21 cellular contexts compared by ENCODE assay signal in genomic region chr14:76690502-76691105, GRCh38.
DNase-seq lines count a peak whose midpoint lies in the region; FAIRE-seq and TF ChIP-seq lines count a peak whose summit lies in the region.
"Had no signal": no experiment of that assay in that cellular context is flagged by ENCODE, and none has a peak within 500 bp of the region (broad histone marks: within the 10 kb centered on the region; RNA-seq: fewer than 3 reads in every experiment).

No MANE protein-coding gene starts in this region.

- H3K27me3 Mint-ChIP-seq in osteocyte (ENCODE audit: unreplicated experiment), result peaks cover 7% of the 10 kb centered on the region

- peaks cover 19% of the 10 kb centered on the region for H3K9me3 Mint-ChIP-seq in osteocyte (ENCODE audit: unreplicated experiment)

- H3K4me1 ChIP-seq in esophagus muscularis mucosa, result no peaks in the 10 kb centered on the region
- H3K4me1 ChIP-seq: A549, Caco-2 had no signal

- no peak overlapping the region for H3K4me3 ChIP-seq in esophagus muscularis mucosa
- H3K4me3 ChIP-seq: A549, GM23338 had no signal

- WGBS in esophagus muscularis mucosa, result 93% methylated on average over 11 of the region's 11 CpGs

- DNase-seq in HTR-8/SVneo (ENCODE audit: insufficient read length, low spot score), result no peak
- DNase-seq in esophagus muscularis mucosa (ENCODE audit: extremely low spot score), result peak; percentile 85
- peak; percentile 65 for DNase-seq in osteocyte (ENCODE audit: extremely low spot score, unreplicated experiment)
- no peak for DNase-seq in urothelium cell line (ENCODE audit: low spot score)
- no peak for DNase-seq in NCI-H446 treated with DMSO at 0.1 percent for 48 hours (lab: John Stamatoyannopoulos, UW)
- DNase-seq in retina, result no peak
- DNase-seq in stimulated activated naive CD4-positive, alpha-beta T cell (lab: John Stamatoyannopoulos, UW), result no peak
- DNase-seq: AML-193; Caco-2; CD4-positive, alpha-beta T cell; DMS153; DMS79; GDM1; HCEC 1CT had no signal

- no peak overlapping the region for H3K27ac Mint-ChIP-seq in osteocyte (ENCODE audit: unreplicated experiment)
- H3K27ac Mint-ChIP-seq: CD4-positive, alpha-beta T cell; GM23338 had no signal

- H3K9me3 ChIP-seq in esophagus muscularis mucosa, result peaks cover 0 to 25% (median 14%) of the 10 kb centered on the region in 4 donors
- H3K9me3 ChIP-seq: Caco-2 had no signal

- TF ChIP-seq CTCF in esophagus muscularis mucosa (IDR thresholded peaks at IDR 0.05) (no peak), osteocyte (IDR thresholded peaks at IDR 0.05) (no peak)

- H3K36me3 Mint-ChIP-seq in osteocyte (ENCODE audit: unreplicated experiment), result no peaks in the 10 kb centered on the region
- H3K36me3 Mint-ChIP-seq: IgD-negative memory B cell had no signal

- H3K27ac ChIP-seq in esophagus muscularis mucosa (replicated peaks in 1 of 4), result no peak overlapping the region
- H3K27ac ChIP-seq: 22Rv1, A549, C4-2B, HL-60 had no signal

- TF ChIP-seq EP300 in esophagus muscularis mucosa (IDR thresholded peaks at IDR 0.05), result no peak

- intact Hi-C loops in esophagus muscularis mucosa (cut with DNase I), result no loop called here

- no peaks in the 10 kb centered on the region for H3K36me3 ChIP-seq in esophagus muscularis mucosa

- no peak for TF ChIP-seq POLR2A in esophagus muscularis mucosa (IDR thresholded peaks at IDR 0.05; ENCODE audit: low read depth)

- no peak overlapping the region for H3K4me3 Mint-ChIP-seq in osteocyte (ENCODE audit: unreplicated experiment)
- H3K4me3 Mint-ChIP-seq: CD4-positive, alpha-beta T cell; GM23338; IgD-negative memory B cell had no signal

- no peaks in the 10 kb centered on the region for H3K4me1 Mint-ChIP-seq in osteocyte (ENCODE audit: unreplicated experiment)
- H3K4me1 Mint-ChIP-seq: GM23338, IgD-negative memory B cell had no signal

- FAIRE-seq in HTR-8/SVneo (lab: Jason Lieb, UNC) (peak; percentile 20), urothelium cell line (lab: Jason Lieb, UNC) (peak; percentile 55)
- FAIRE-seq: A549, H54 had no signal

- H3K27me3 ChIP-seq in esophagus muscularis mucosa, result no peaks in the 10 kb centered on the region

Comparison
In these comparisons a context has a peak if more than half of its experiments do, and no peak if none do; other contexts are left out.
1. DNase-seq: peak in esophagus muscularis mucosa (single experiment) and osteocyte (single experiment); none in HTR-8/SVneo (single experiment), urothelium cell line (single experiment), NCI-H446 treated with DMSO at 0.1 percent for 48 hours (single experiment), retina (single experiment) and stimulated activated naive CD4-positive, alpha-beta T cell (0 of 6).